17 cellular contexts compared by ENCODE assay signal in genomic region chr7:19899517-19899916, GRCh38.
DNase-seq lines count a peak whose midpoint lies in the region; ATAC-seq, FAIRE-seq and TF ChIP-seq lines count a peak whose summit lies in the region.
"Had no signal": no experiment of that assay in that cellular context is flagged by ENCODE, and none has a peak within 500 bp of the region (broad histone marks: within the 10 kb centered on the region; RNA-seq: fewer than 3 reads in every experiment).

No MANE protein-coding gene starts in this region.

- no peaks in the 10 kb centered on the region for H3K27me3 ChIP-seq in sigmoid colon

- intact Hi-C loops in sigmoid colon (cut with DNase I), result no loop called here

- peaks cover 9% of the 10 kb centered on the region for H3K9me3 Mint-ChIP-seq in activated T-cell treated with anti-CD3 and anti-CD28 coated beads, Interleukin-2, amount 50 U/mL, for 4 hours

- H3K4me3 Mint-ChIP-seq in activated T-cell treated with anti-CD3 and anti-CD28 coated beads, Interleukin-2, amount 50 U/mL, for 4 hours, result no peak overlapping the region

- no peaks in the 10 kb centered on the region for H3K27me3 Mint-ChIP-seq in activated T-cell treated with anti-CD3 and anti-CD28 coated beads, Interleukin-2, amount 50 U/mL, for 4 hours (ENCODE audit: low read depth)

- H3K4me3 ChIP-seq in choroid plexus epithelial cell (ENCODE audit: low read depth, low read length), result no peak overlapping the region
- H3K4me3 ChIP-seq in sigmoid colon, result no peak overlapping the region

- no peaks in the 10 kb centered on the region for H3K4me1 ChIP-seq in sigmoid colon

- no peaks in the 10 kb centered on the region for H3K4me1 Mint-ChIP-seq in activated T-cell treated with anti-CD3 and anti-CD28 coated beads, Interleukin-2, amount 50 U/mL, for 4 hours (ENCODE audit: low read depth)

- DNase-seq in AG08395 (ENCODE audit: low spot score) (peak; percentile 68), HT-29 (ENCODE audit: low spot score) (peak; percentile 32), choroid plexus epithelial cell (ENCODE audit: low read depth) (peak; percentile 30), DMS79 treated with DMSO at 0.1 percent for 48 hours (lab: John Stamatoyannopoulos, UW) (no peak), sigmoid colon (no peak), NCI-H524 (lab: John Stamatoyannopoulos, UW) (no peak)
- no peak for DNase-seq in activated T-cell treated with anti-CD3 and anti-CD28 coated beads, Interleukin-2, amount 50 U/mL, for 4 hours
- DNase-seq: ACHN; activated effector memory CD4-positive, alpha-beta T cell treated with Interleukin-2 at 50 U/mL for 16 hours; GOT3; mesendoderm; NCI-H2171 had no signal

- no peaks in the 10 kb centered on the region for H3K36me3 Mint-ChIP-seq in activated T-cell treated with anti-CD3 and anti-CD28 coated beads, Interleukin-2, amount 50 U/mL, for 4 hours (ENCODE audit: insufficient read depth)

- H3K36me3 ChIP-seq in sigmoid colon, result no peaks in the 10 kb centered on the region

- 73 to 74% methylated on average over 3 of the region's 3 CpGs for WGBS in sigmoid colon, 2 donors

- TF ChIP-seq POLR2A in sigmoid colon (IDR thresholded peaks at IDR 0.05), result no peak

- no peak for TF ChIP-seq EP300 in sigmoid colon (IDR thresholded peaks at IDR 0.05)

- no peaks in the 10 kb centered on the region for H3K9me3 ChIP-seq in sigmoid colon

- no peak for ATAC-seq in activated T-cell treated with anti-CD3 and anti-CD28 coated beads, Interleukin-2, amount 50 U/mL, for 4 hours

- TF ChIP-seq CTCF in choroid plexus epithelial cell (conservative IDR thresholded peaks at IDR 0.05; ENCODE audit: low read depth, low read length) (no peak), sigmoid colon (IDR thresholded peaks at IDR 0.05) (no peak)

- no peak overlapping the region for H3K27ac ChIP-seq in sigmoid colon

- peak; percentile 100 for FAIRE-seq in islet of Langerhans (lab: Jason Lieb, UNC)
- FAIRE-seq: colon, GM12891, keratinocyte, urothelium cell line had no signal

Comparison
In these comparisons a context has a peak if more than half of its experiments do, and no peak if none do; other contexts are left out.
1. DNase-seq: peak in AG08395 (single experiment), HT-29 (single experiment) and choroid plexus epithelial cell (single experiment); none in DMS79 treated with DMSO at 0.1 percent for 48 hours (single experiment), sigmoid colon (single experiment), NCI-H524 (0 of 2) and activated T-cell treated with anti-CD3 and anti-CD28 coated beads, Interleukin-2, amount 50 U/mL, for 4 hours (single experiment).